In genomic region chr20:53578492-53579222, GRCh38 we compare ENCODE assay signal across 8 cellular contexts. TPM values are rescaled to one million over a fixed set of nuclear protein-coding genes. Genes with fewer than 3 reads are reported as not detected.
A peak's percentile ranks its signal among the peaks of the same experiment; 100 is the strongest.
DNase-seq lines count a peak whose midpoint lies in the region; ATAC-seq and TF ChIP-seq lines count a peak whose summit lies in the region.

No MANE protein-coding gene starts in this region.

- DNase-seq in D341Med (ENCODE audit: low spot score) (peak; percentile 72), GM23248 (peak; percentile 93), NCI-H1105 treated with DMSO at 0.1 percent for 48 hours (lab: John Stamatoyannopoulos, UW) (peak; percentile 86), SK-MEL-5 (ENCODE audit: low read depth, low spot score) (peak; percentile 93), astrocyte of the cerebellum (ENCODE audit: low read depth) (peak; percentile 90), right cardiac atrium (peak in 1 of 3 donors; percentile 37), renal cortical epithelial cell (ENCODE audit: low read depth) (peak; percentile 84)

- TF ChIP-seq POLR2A in GM18505 (IDR thresholded peaks at IDR 0.05; ENCODE audit: borderline replicate concordance, extremely low read depth, insufficient read depth, insufficient read length) = no peak

- H3K9ac ChIP-seq in GM23248 = peak overlapping the region; percentile 82

- H2AFZ ChIP-seq in GM23248 = no peak overlapping the region

- H3K4me1 ChIP-seq in GM23248 (ENCODE audit: insufficient read depth) (peaks cover 57% of the 10 kb centered on the region), right cardiac atrium (ENCODE audit: control insufficient read depth, insufficient read depth, low read length) (peaks cover 7% of the 10 kb centered on the region)

- H3K9me3 ChIP-seq in GM23248 (ENCODE audit: low read depth) (no peaks in the 10 kb centered on the region), right cardiac atrium (ENCODE audit: control insufficient read depth, low read length) (no peaks in the 10 kb centered on the region)

- H4K20me1 ChIP-seq in GM23248 (ENCODE audit: insufficient read depth) = peaks cover 5% of the 10 kb centered on the region; the same call in 1 of the 2 replicates

- H3K4me3 ChIP-seq in GM23248 = peak overlapping the region; percentile 61
- no peak overlapping the region for H3K4me3 ChIP-seq in astrocyte of the cerebellum (ENCODE audit: low read depth, low read length)
- H3K4me3 ChIP-seq in right cardiac atrium (ENCODE audit: low read length) = peak overlapping the region; percentile 8

- intact Hi-C loops in right cardiac atrium (cut with DNase I) = loop anchor here (5.0 to 10.0 kb wide), 8 partner anchors 289 to 626 kb away; partner anchors contain the start of gene PFDN4 (in 1 of the 4)

- WGBS in GM23248 (ENCODE audit: low coverage in 1 of 2, low lambda C conversion rate in 2 of 2, missing lambda C conversion rate in 2 of 2), 2 experiments = 17 to 18% methylated on average over 10 of the region's 10 CpGs
- WGBS in right cardiac atrium = 13% methylated on average over 10 of the region's 10 CpGs

- peaks cover 85% of the 10 kb centered on the region for H3F3A ChIP-seq in GM23248 (ENCODE audit: insufficient read depth)

- H3K27ac ChIP-seq in GM23248 (peak overlapping the region; percentile 95), right cardiac atrium (ENCODE audit: low read length) (peak overlapping the region; percentile 82)

- no peaks in the 10 kb centered on the region for H3K27me3 ChIP-seq in GM23248 (replicated peaks; ENCODE audit: insufficient read depth)
- no peaks in the 10 kb centered on the region for H3K27me3 ChIP-seq in right cardiac atrium (ENCODE audit: control insufficient read depth, insufficient read depth)

- peaks cover 98% of the 10 kb centered on the region for H3K79me2 ChIP-seq in GM23248 (ENCODE audit: insufficient read depth)

- H3K36me3 ChIP-seq in GM23248 (ENCODE audit: low read depth) = peaks cover 67% of the 10 kb centered on the region

- ATAC-seq in right cardiac atrium (peak; percentile 70 to 72), GM18505 (IDR thresholded peaks at IDR 0.05; ENCODE audit: unreplicated experiment) (no peak)

- H3K4me2 ChIP-seq in GM23248 (ENCODE audit: unreplicated experiment) = peak overlapping the region; percentile 80

- in situ Hi-C loops in GM23248 (cut with MboI) (loop anchor here (10.0 to 25.0 kb wide), 3 partner anchors 336 to 609 kb away; no protein-coding TSS in a partner anchor), SK-MEL-5 (cut with HindIII; ENCODE audit: low pct_unique_long_range_greater_than_20kb, low sequenced_read_pairs) (no loop called here), astrocyte of the cerebellum (cut with HindIII; ENCODE audit: low sequenced_read_pairs) (loop anchor here (25.0 kb wide), 1 partner anchor 359 kb away; no protein-coding TSS in a partner anchor)

- TF ChIP-seq CTCF in astrocyte of the cerebellum (IDR thresholded peaks at IDR 0.05; ENCODE audit: low read depth, low read length, missing control alignments) = peak; percentile 73

- no peaks in the 10 kb centered on the region for H3K9me2 ChIP-seq in GM23248 (ENCODE audit: insufficient read depth)

RNA-seq across cellular contexts. Expression of gene ZNF217, which starts 15.0 kb away (rescaled TPM):
- total RNA-seq in GM23248 (2014; rRNA removed; shearing (Covaris generic)) = 18.1 and 23.5 TPM in 2 replicates
- 8.9 and 10.4 TPM in 2 replicates for polyA plus RNA-seq in GM23248 (2016; fragmentation: Nextera tagmentation; extraction: Ambion mirVana)
- total RNA-seq in SK-MEL-5 (2014; rRNA removed; shearing (Covaris generic)) = 13.9 and 16.0 TPM in 2 replicates
- 18.4 and 26.7 TPM in 2 replicates for polyA plus RNA-seq in SK-MEL-5 (2015; cell fraction: cytosol; rRNA removed)
- 21.8 and 28.2 TPM in 2 replicates for polyA plus RNA-seq in SK-MEL-5 (2015; cell fraction: nucleus; rRNA removed)
- 10 to 100 TPM in 2 of 4 donors, 1 to 10 TPM in 2; 8.5 to 15.6 (median 11.6) TPM for total RNA-seq in right cardiac atrium
- 4.5 TPM for polyA plus RNA-seq in right cardiac atrium
- 49.4 and 55.0 TPM in 2 replicates for total RNA-seq in renal cortical epithelial cell
